ENCODE assay signal across 1 cellular context in genomic region chr5:143002459-143003327, GRCh38.
TF ChIP-seq lines count a peak whose summit lies in the region.

No MANE protein-coding gene starts in this region.

TF ChIP-seq in K562, 482 proteins besides CTCF, POLR2A, EP300 and RAD21 (continued from another document):
- TF ChIP-seq, protein P1, sequence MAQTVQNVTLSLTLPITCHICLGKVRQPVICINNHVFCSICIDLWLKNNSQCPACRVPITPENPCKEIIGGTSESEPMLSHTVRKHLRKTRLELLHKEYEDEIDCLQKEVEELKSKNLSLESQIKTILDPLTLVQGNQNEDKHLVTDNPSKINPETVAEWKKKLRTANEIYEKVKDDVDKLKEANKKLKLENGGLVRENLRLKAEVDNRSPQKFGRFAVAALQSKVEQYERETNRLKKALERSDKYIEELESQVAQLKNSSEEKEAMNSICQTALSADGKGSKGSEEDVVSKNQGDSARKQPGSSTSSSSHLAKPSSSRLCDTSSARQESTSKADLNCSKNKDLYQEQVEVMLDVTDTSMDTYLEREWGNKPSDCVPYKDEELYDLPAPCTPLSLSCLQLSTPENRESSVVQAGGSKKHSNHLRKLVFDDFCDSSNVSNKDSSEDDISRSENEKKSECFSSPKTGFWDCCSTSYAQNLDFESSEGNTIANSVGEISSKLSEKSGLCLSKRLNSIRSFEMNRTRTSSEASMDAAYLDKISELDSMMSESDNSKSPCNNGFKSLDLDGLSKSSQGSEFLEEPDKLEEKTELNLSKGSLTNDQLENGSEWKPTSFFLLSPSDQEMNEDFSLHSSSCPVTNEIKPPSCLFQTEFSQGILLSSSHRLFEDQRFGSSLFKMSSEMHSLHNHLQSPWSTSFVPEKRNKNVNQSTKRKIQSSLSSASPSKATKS (CRISPR knock-in tag; IDR thresholded peaks at IDR 0.05): no peak
- TF ChIP-seq FOXJ2 (tag; IDR thresholded peaks at IDR 0.05) (no peak), BRD4 (IDR thresholded peaks at IDR 0.05) (no peak), HMGN3 (IDR thresholded peaks at IDR 0.05; ENCODE audit: borderline replicate concordance, extremely low read depth, insufficient read length, low read depth, low read length) (no peak), GTF2E2 (tag; IDR thresholded peaks at IDR 0.05) (peak; percentile 59; the same call in 1 of the 2 replicates), ZBTB1 (CRISPR knock-in tag; IDR thresholded peaks at IDR 0.05; ENCODE audit: borderline replicate concordance, low read depth) (no peak), SMC3 (conservative IDR thresholded peaks at IDR 0.05; ENCODE audit: insufficient read depth, low read depth, low read length) (peak; percentile 77), ZNF282 (CRISPR knock-in tag; IDR thresholded peaks at IDR 0.05) (no peak), ASH1L (IDR thresholded peaks at IDR 0.05; ENCODE audit: borderline replicate concordance, low read depth, partially characterized antibody) (no peak), POLR2AphosphoS2 (IDR thresholded peaks at IDR 0.05; ENCODE audit: low read length) (no peak), GABPA (tag; conservative IDR thresholded peaks at IDR 0.05; ENCODE audit: low read depth) (peak; percentile 76), ZKSCAN8 (CRISPR knock-in tag; IDR thresholded peaks at IDR 0.05) (peak; percentile 17; the same call in 1 of the 2 replicates), ZNF766 (CRISPR knock-in tag; conservative IDR thresholded peaks at IDR 0.05) (0 out of 2 replicates have a peak, but pooled peaks have one; percentile 38), NCOA6 (IDR thresholded peaks at IDR 0.05) (no peak), ZNF551 (CRISPR knock-in tag; IDR thresholded peaks at IDR 0.05) (no peak), CC2D1A (IDR thresholded peaks at IDR 0.05) (no peak), NR4A1 (CRISPR knock-in tag; IDR thresholded peaks at IDR 0.05) (no peak), NR4A1 (tag; IDR thresholded peaks at IDR 0.05) (no peak), ZNF263 (CRISPR knock-in tag; IDR thresholded peaks at IDR 0.05; ENCODE audit: borderline replicate concordance) (no peak), CREB5 (CRISPR knock-in tag; IDR thresholded peaks at IDR 0.05) (peak; percentile 71; the same call in 1 of the 2 replicates), ZNF274 (IDR thresholded peaks at IDR 0.05; ENCODE audit: borderline replicate concordance, low read depth, low read length) (no peak), SOX6 (IDR thresholded peaks at IDR 0.05) (peak; percentile 24; the same call in 1 of the 2 replicates), MAFG (tag; conservative IDR thresholded peaks at IDR 0.05) (no peak), CXXC5 (CRISPR knock-in tag; IDR thresholded peaks at IDR 0.05) (0 out of 2 replicates have a peak, but pooled peaks have one; percentile 21), MTF1 (CRISPR knock-in tag; IDR thresholded peaks at IDR 0.05; ENCODE audit: borderline replicate concordance) (no peak), CSDE1 (IDR thresholded peaks at IDR 0.05) (no peak), RFX1 (IDR thresholded peaks at IDR 0.05) (no peak), FIP1L1 (IDR thresholded peaks at IDR 0.05; ENCODE audit: low read depth, low read length, poor library complexity, severe bottlenecking) (no peak), PURB (CRISPR knock-in tag; IDR thresholded peaks at IDR 0.05; ENCODE audit: low read depth) (no peak), ZNF639 (CRISPR knock-in tag; conservative IDR thresholded peaks at IDR 0.05 in 1 of 2, IDR thresholded peaks at IDR 0.05 in 1 of 2) (no peak), NR2C2 (CRISPR knock-in tag; IDR thresholded peaks at IDR 0.05) (no peak), NR2C2 (tag; IDR thresholded peaks at IDR 0.05) (peak; percentile 78; the same call in 1 of the 2 replicates)
TF ChIP-seq in K562: peak in this region for 17.
